ENCODE assay signal across 27 cellular contexts in genomic region chr18:9738266-9738969, GRCh38. TPM values are rescaled to one million over a fixed set of nuclear protein-coding genes. Genes with fewer than 3 reads are reported as not detected.
DNase-seq lines count a peak whose midpoint lies in the region; ATAC-seq, FAIRE-seq and TF ChIP-seq lines count a peak whose summit lies in the region.
"Had no signal": no experiment of that assay in that cellular context is flagged by ENCODE, and none has a peak within 500 bp of the region (broad histone marks: within the 10 kb centered on the region; RNA-seq: fewer than 3 reads in every experiment).

No MANE protein-coding gene starts in this region.

- 96% methylated on average over 8 of the region's 8 CpGs for WGBS in smooth muscle cell (ENCODE audit: low lambda C conversion rate)

- no peaks in the 10 kb centered on the region for H3K36me3 ChIP-seq in astrocyte (ENCODE audit: insufficient read depth, low read length)
- no peaks in the 10 kb centered on the region for H3K36me3 ChIP-seq in smooth muscle cell (ENCODE audit: low read depth)
- H3K36me3 ChIP-seq: BLaER1, breast epithelium, HAP-1, prostate gland had no signal

- H3K27me3 Mint-ChIP-seq in astrocyte (ENCODE audit: low read depth, unreplicated experiment) = no peaks in the 10 kb centered on the region
- H3K27me3 Mint-ChIP-seq in T-helper 2 cell treated with Interferon-gamma antibody and Interleukin-4, amounts not matched to agents 5 μg/mL and 100 μg/mL, for 36 hours (ENCODE audit: low read depth) = peaks cover 23% of the 10 kb centered on the region
- H3K27me3 Mint-ChIP-seq: memory B cell had no signal

- H3K27ac ChIP-seq in astrocyte (ENCODE audit: low read depth, low read length) = no peak overlapping the region
- peak overlapping the region; percentile 46 for H3K27ac ChIP-seq in layer of hippocampus (ENCODE audit: low read depth, low read length)
- peak overlapping the region; percentile 97 for H3K27ac ChIP-seq in smooth muscle cell (ENCODE audit: low read depth)
- H3K27ac ChIP-seq: BLaER1, breast epithelium, prostate gland, tibial artery had no signal

- H3K4me1 ChIP-seq in astrocyte (ENCODE audit: insufficient read depth, low read length) (peaks cover 44% of the 10 kb centered on the region), smooth muscle cell (ENCODE audit: low read depth) (peaks cover 31% of the 10 kb centered on the region)
- H3K4me1 ChIP-seq: prostate gland had no signal

- no peaks in the 10 kb centered on the region for H3K27me3 ChIP-seq in astrocyte (ENCODE audit: insufficient read depth, low read length)
- H3K27me3 ChIP-seq in layer of hippocampus (ENCODE audit: control insufficient read depth, insufficient read depth, low read length) = no peaks in the 10 kb centered on the region
- no peaks in the 10 kb centered on the region for H3K27me3 ChIP-seq in smooth muscle cell (ENCODE audit: low read depth)
- H3K27me3 ChIP-seq: BLaER1, breast epithelium, tibial artery had no signal

- H4K20me1 ChIP-seq in astrocyte (ENCODE audit: insufficient read depth, low read length) = peaks cover 21% of the 10 kb centered on the region
- peaks cover 58% of the 10 kb centered on the region for H4K20me1 ChIP-seq in smooth muscle cell (ENCODE audit: low read depth)
- H4K20me1 ChIP-seq: BLaER1 had no signal

- H2AFZ ChIP-seq in astrocyte (ENCODE audit: low read depth, low read length) (no peak overlapping the region), smooth muscle cell (ENCODE audit: low read depth) (no peak overlapping the region)

- H3K9ac ChIP-seq in astrocyte (ENCODE audit: low read length) (no peak overlapping the region), smooth muscle cell (ENCODE audit: low read depth) (no peak overlapping the region)
- H3K9ac ChIP-seq: BLaER1 had no signal

- no peak for FAIRE-seq in astrocyte (lab: Jason Lieb, UNC)
- FAIRE-seq: GM12891 had no signal

- peaks cover 57% of the 10 kb centered on the region for H3K79me2 ChIP-seq in astrocyte (ENCODE audit: insufficient read depth, low read length)
- H3K79me2 ChIP-seq in smooth muscle cell (ENCODE audit: low read depth) = peaks cover 73% of the 10 kb centered on the region

- no peak overlapping the region for H3K4me3 Mint-ChIP-seq in astrocyte (ENCODE audit: unreplicated experiment)
- no peak overlapping the region for H3K4me3 Mint-ChIP-seq in T-helper 2 cell treated with Interferon-gamma antibody and Interleukin-4, amounts not matched to agents 5 μg/mL and 100 μg/mL, for 36 hours
- H3K4me3 Mint-ChIP-seq: activated CD4-positive, alpha-beta T cell treated with anti-CD3 and anti-CD28 coated beads for 36 hours; activated CD8-positive, alpha-beta T cell treated with anti-CD3 and anti-CD28 coated beads for 36 hours; activated T-helper 17 cell treated with anti-CD3 and anti-CD28 coated beads, Interleukin-2, amount 50 U/mL, for 72 hours; immature natural killer cell; memory B cell had no signal

- H3K9me3 ChIP-seq in astrocyte (ENCODE audit: insufficient read depth, low read depth, low read length) (no peaks in the 10 kb centered on the region), smooth muscle cell (replicated peaks; ENCODE audit: low read depth) (no peaks in the 10 kb centered on the region)
- H3K9me3 ChIP-seq: BLaER1, breast epithelium, HAP-1, prostate gland, tibial artery had no signal

- no peak overlapping the region for H3K4me3 ChIP-seq in astrocyte (ENCODE audit: insufficient read depth, low read depth, low read length)
- no peak overlapping the region for H3K4me3 ChIP-seq in smooth muscle cell
- no peak overlapping the region for H3K4me3 ChIP-seq in foreskin fibroblast (ENCODE audit: low read depth in 1 of 2, low read length in 2 of 2)
- H3K4me3 ChIP-seq: BLaER1, breast epithelium, HAP-1, prostate gland, tibial artery had no signal

- TF ChIP-seq CTCF in astrocyte (IDR thresholded peaks at IDR 0.05; ENCODE audit: insufficient read depth, low read depth, low read length) = no peak
- TF ChIP-seq CTCF in smooth muscle cell (IDR thresholded peaks at IDR 0.05; ENCODE audit: borderline replicate concordance, insufficient read depth, poor library complexity, severe bottlenecking) = no peak
- no peak for TF ChIP-seq CTCF in foreskin fibroblast (IDR thresholded peaks at IDR 0.05; ENCODE audit: low read depth, low read length)

- ATAC-seq in GM21423 (IDR thresholded peaks at IDR 0.05; ENCODE audit: unreplicated experiment) = no peak
- ATAC-seq: activated CD4-positive, alpha-beta T cell treated with anti-CD3 and anti-CD28 coated beads for 36 hours; activated CD8-positive, alpha-beta T cell treated with anti-CD3 and anti-CD28 coated beads for 36 hours; activated T-helper 17 cell treated with anti-CD3 and anti-CD28 coated beads, Interleukin-2, amount 50 U/mL, for 72 hours; left lobe of liver; Right ventricle myocardium inferior; sciatic nerve had no signal

- H3K4me1 Mint-ChIP-seq in astrocyte (ENCODE audit: low read depth, unreplicated experiment) = peaks cover 46% of the 10 kb centered on the region
- H3K4me1 Mint-ChIP-seq in T-helper 2 cell treated with Interferon-gamma antibody and Interleukin-4, amounts not matched to agents 5 μg/mL and 100 μg/mL, for 36 hours (ENCODE audit: low read depth) = peaks cover 14% of the 10 kb centered on the region
- H3K4me1 Mint-ChIP-seq: activated CD4-positive, alpha-beta T cell treated with anti-CD3 and anti-CD28 coated beads for 36 hours; activated T-helper 17 cell treated with anti-CD3 and anti-CD28 coated beads, Interleukin-2, amount 50 U/mL, for 72 hours had no signal

- peak overlapping the region; percentile 71 for H3K4me2 ChIP-seq in astrocyte (ENCODE audit: low read length)
- H3K4me2 ChIP-seq in smooth muscle cell = no peak overlapping the region
- H3K4me2 ChIP-seq: BLaER1 had no signal

- peaks cover 51% of the 10 kb centered on the region for H3F3A ChIP-seq in smooth muscle cell (ENCODE audit: low read depth)

- DNase-seq in NCI-H69 (lab: John Stamatoyannopoulos, UW) (peak; percentile 62), astrocyte (ENCODE audit: low read depth) (no peak), smooth muscle cell (lab: John Stamatoyannopoulos, UW; ENCODE audit: unreplicated experiment) (no peak), foreskin fibroblast (no peak)
- DNase-seq in T-helper 2 cell treated with Interferon-gamma antibody and Interleukin-4, amounts not matched to agents 5 μg/mL and 100 μg/mL, for 36 hours (ENCODE audit: low spot score) = no peak
- DNase-seq: activated CD4-positive, alpha-beta T cell treated with anti-CD3 and anti-CD28 coated beads for 36 hours; activated CD8-positive, alpha-beta T cell treated with anti-CD3 and anti-CD28 coated beads for 36 hours; activated naive CD4-positive, alpha-beta T cell treated with anti-CD3 and anti-CD28 coated beads, Interleukin-2, amount 50 U/mL, for 16 hours; effector CD8-positive, alpha-beta T cell; immature natural killer cell; IMR-90; NCI-H1694; NCI-H524; stimulated activated CD4-positive, alpha-beta T cell treated with anti-CD3 and anti-CD28 coated beads, Interleukin-4, amount 100 ng/mL, for 24 hours; tibial artery had no signal

- H3K27ac Mint-ChIP-seq in astrocyte (ENCODE audit: unreplicated experiment) = peak overlapping the region; percentile 29
- H3K27ac Mint-ChIP-seq in T-helper 2 cell treated with Interferon-gamma antibody and Interleukin-4, amounts not matched to agents 5 μg/mL and 100 μg/mL, for 36 hours = no peak overlapping the region
- H3K27ac Mint-ChIP-seq: activated CD4-positive, alpha-beta T cell treated with anti-CD3 and anti-CD28 coated beads for 36 hours; activated CD8-positive, alpha-beta T cell treated with anti-CD3 and anti-CD28 coated beads for 36 hours; activated T-helper 17 cell treated with anti-CD3 and anti-CD28 coated beads, Interleukin-2, amount 50 U/mL, for 72 hours; immature natural killer cell; memory B cell had no signal

- peaks cover 8% of the 10 kb centered on the region for H3K36me3 Mint-ChIP-seq in astrocyte (ENCODE audit: low read depth, unreplicated experiment)
- H3K36me3 Mint-ChIP-seq in T-helper 2 cell treated with Interferon-gamma antibody and Interleukin-4, amounts not matched to agents 5 μg/mL and 100 μg/mL, for 36 hours (ENCODE audit: low read depth) = no peaks in the 10 kb centered on the region
- H3K36me3 Mint-ChIP-seq: immature natural killer cell had no signal

- no peaks in the 10 kb centered on the region for H3K9me3 Mint-ChIP-seq in astrocyte (ENCODE audit: unreplicated experiment)
- H3K9me3 Mint-ChIP-seq in T-helper 2 cell treated with Interferon-gamma antibody and Interleukin-4, amounts not matched to agents 5 μg/mL and 100 μg/mL, for 36 hours = no peaks in the 10 kb centered on the region
- H3K9me3 Mint-ChIP-seq: activated CD8-positive, alpha-beta T cell treated with anti-CD3 and anti-CD28 coated beads for 36 hours; activated T-helper 17 cell treated with anti-CD3 and anti-CD28 coated beads, Interleukin-2, amount 50 U/mL, for 72 hours; immature natural killer cell; memory B cell had no signal

RNA-seq across cellular contexts. Expression of gene RAB31, which starts 30.3 kb away (rescaled TPM):
- total RNA-seq in astrocyte = 88.7 and 100 TPM in 2 replicates
- total RNA-seq in smooth muscle cell = 116 and 123 TPM in 2 replicates
- polyA plus RNA-seq in smooth muscle cell = 389 and 414 TPM in 2 replicates
